ENCODE assay signal across 14 cellular contexts in the genomic region with DNA sequence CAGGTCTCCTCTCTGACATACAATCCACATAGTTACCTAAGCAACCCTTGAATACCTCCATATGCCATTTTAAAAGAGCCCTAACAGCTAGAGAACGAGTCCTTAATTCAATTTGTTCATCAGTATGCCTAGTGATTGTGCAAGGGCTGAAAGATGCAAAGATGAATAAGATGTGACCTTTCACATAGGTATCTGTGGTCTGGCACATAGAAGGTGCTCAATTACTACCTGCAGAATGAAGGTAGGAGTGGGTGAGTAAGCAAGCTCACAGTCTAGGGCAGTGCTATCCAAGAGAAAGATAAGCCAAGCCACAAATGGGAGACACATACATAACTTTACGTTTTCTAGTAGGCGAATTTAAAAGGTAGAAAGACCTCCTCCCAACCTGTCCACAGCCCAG.
DNase-seq lines count a peak whose midpoint lies in the region; ATAC-seq and TF ChIP-seq lines count a peak whose summit lies in the region.
"Had no signal": no experiment of that assay in that cellular context is flagged by ENCODE, and none has a peak within 500 bp of the region (broad histone marks: within the 10 kb centered on the region; RNA-seq: fewer than 3 reads in every experiment).

No MANE protein-coding gene starts in this region.

- no peaks in the 10 kb centered on the region for H3K4me1 ChIP-seq in RWPE2 (ENCODE audit: insufficient read depth, poor library complexity, severe bottlenecking)

- H3K4me3 Mint-ChIP-seq in activated naive CD8-positive, alpha-beta T cell treated with anti-CD3 and anti-CD28 coated beads, Interleukin-2, amount 50 U/mL, for 24 hours: no peak overlapping the region
- H3K4me3 Mint-ChIP-seq in activated naive CD8-positive, alpha-beta T cell treated with anti-CD3 and anti-CD28 coated beads for 36 hours: no peak overlapping the region
- no peak overlapping the region for H3K4me3 Mint-ChIP-seq in stimulated activated naive CD8-positive, alpha-beta T cell treated with anti-CD3 and anti-CD28 coated beads, Interleukin-15, amount 100 ng/mL, for 72 hours
- H3K4me3 Mint-ChIP-seq: B cell; CD4-positive, alpha-beta T cell; GM23338 had no signal

- ATAC-seq in activated naive CD8-positive, alpha-beta T cell treated with anti-CD3 and anti-CD28 coated beads, Interleukin-2, amount 50 U/mL, for 24 hours: peak; percentile 68
- ATAC-seq in RWPE2 (ENCODE audit: low read depth): peak; percentile 96
- peak; percentile 49 for ATAC-seq in stimulated activated naive CD8-positive, alpha-beta T cell treated with anti-CD3 and anti-CD28 coated beads, Interleukin-15, amount 100 ng/mL, for 72 hours
- ATAC-seq: GM12878, GM23338 had no signal

- peaks cover 34% of the 10 kb centered on the region for H3K36me3 ChIP-seq in RWPE2 (ENCODE audit: low read depth)

- no peak for TF ChIP-seq CTCF in RWPE2 (IDR thresholded peaks at IDR 0.05; ENCODE audit: poor library complexity, severe bottlenecking)

- H3K4me3 ChIP-seq in RWPE2 (ENCODE audit: severe bottlenecking): no peak overlapping the region
- H3K4me3 ChIP-seq: GM12878, GM23338 had no signal

- no peaks in the 10 kb centered on the region for H3K9me3 ChIP-seq in RWPE2 (ENCODE audit: severe bottlenecking)

- no peaks in the 10 kb centered on the region for H3K9me3 Mint-ChIP-seq in activated naive CD8-positive, alpha-beta T cell treated with anti-CD3 and anti-CD28 coated beads, Interleukin-2, amount 50 U/mL, for 24 hours
- H3K9me3 Mint-ChIP-seq in activated naive CD8-positive, alpha-beta T cell treated with anti-CD3 and anti-CD28 coated beads for 36 hours: no peaks in the 10 kb centered on the region
- H3K9me3 Mint-ChIP-seq in stimulated activated naive CD8-positive, alpha-beta T cell treated with anti-CD3 and anti-CD28 coated beads, Interleukin-15, amount 100 ng/mL, for 72 hours: no peaks in the 10 kb centered on the region
- H3K9me3 Mint-ChIP-seq: CD4-positive, alpha-beta T cell; GM23338 had no signal

- no peak overlapping the region for H3K27ac Mint-ChIP-seq in activated naive CD8-positive, alpha-beta T cell treated with anti-CD3 and anti-CD28 coated beads, Interleukin-2, amount 50 U/mL, for 24 hours
- H3K27ac Mint-ChIP-seq in activated naive CD8-positive, alpha-beta T cell treated with anti-CD3 and anti-CD28 coated beads for 36 hours: no peak overlapping the region
- H3K27ac Mint-ChIP-seq in stimulated activated naive CD8-positive, alpha-beta T cell treated with anti-CD3 and anti-CD28 coated beads, Interleukin-15, amount 100 ng/mL, for 72 hours: no peak overlapping the region
- H3K27ac Mint-ChIP-seq: B cell; CD4-positive, alpha-beta T cell; GM23338 had no signal

- no peak for DNase-seq in activated naive CD8-positive, alpha-beta T cell treated with anti-CD3 and anti-CD28 coated beads, Interleukin-2, amount 50 U/mL, for 24 hours
- DNase-seq in activated naive CD8-positive, alpha-beta T cell treated with anti-CD3 and anti-CD28 coated beads for 36 hours: no peak
- DNase-seq in RWPE2 (ENCODE audit: low spot score) (no peak), epithelial cell of prostate (ENCODE audit: low read depth, low spot score) (peak; percentile 44), NCI-H774 (lab: John Stamatoyannopoulos, UW) (no peak)
- DNase-seq in stimulated activated naive CD8-positive, alpha-beta T cell treated with anti-CD3 and anti-CD28 coated beads, Interleukin-15, amount 100 ng/mL, for 72 hours: no peak
- DNase-seq in effector CD4-positive, alpha-beta T cell: no peak
- DNase-seq: C1 segment of cervical spinal cord; CD4-positive, alpha-beta T cell; DMS79; H7 had no signal

- no peak overlapping the region for H3K27ac ChIP-seq in RWPE2 (ENCODE audit: poor library complexity, severe bottlenecking)
- no peak overlapping the region for H3K27ac ChIP-seq in epithelial cell of prostate

- H3K36me3 Mint-ChIP-seq in activated naive CD8-positive, alpha-beta T cell treated with anti-CD3 and anti-CD28 coated beads, Interleukin-2, amount 50 U/mL, for 24 hours (ENCODE audit: low read depth): no peaks in the 10 kb centered on the region
- no peaks in the 10 kb centered on the region for H3K36me3 Mint-ChIP-seq in activated naive CD8-positive, alpha-beta T cell treated with anti-CD3 and anti-CD28 coated beads for 36 hours

- H3K27me3 ChIP-seq in RWPE2 (ENCODE audit: insufficient read depth, poor library complexity, severe bottlenecking): no peaks in the 10 kb centered on the region

- peaks cover 3% of the 10 kb centered on the region for H3K4me1 Mint-ChIP-seq in activated naive CD8-positive, alpha-beta T cell treated with anti-CD3 and anti-CD28 coated beads, Interleukin-2, amount 50 U/mL, for 24 hours
- no peaks in the 10 kb centered on the region for H3K4me1 Mint-ChIP-seq in activated naive CD8-positive, alpha-beta T cell treated with anti-CD3 and anti-CD28 coated beads for 36 hours
- H3K4me1 Mint-ChIP-seq in stimulated activated naive CD8-positive, alpha-beta T cell treated with anti-CD3 and anti-CD28 coated beads, Interleukin-15, amount 100 ng/mL, for 72 hours: no peaks in the 10 kb centered on the region

- peaks cover 2% of the 10 kb centered on the region for H3K27me3 Mint-ChIP-seq in activated naive CD8-positive, alpha-beta T cell treated with anti-CD3 and anti-CD28 coated beads, Interleukin-2, amount 50 U/mL, for 24 hours
- H3K27me3 Mint-ChIP-seq in activated naive CD8-positive, alpha-beta T cell treated with anti-CD3 and anti-CD28 coated beads for 36 hours: peaks cover 3% of the 10 kb centered on the region
- H3K27me3 Mint-ChIP-seq in stimulated activated naive CD8-positive, alpha-beta T cell treated with anti-CD3 and anti-CD28 coated beads, Interleukin-15, amount 100 ng/mL, for 72 hours: no peaks in the 10 kb centered on the region
- H3K27me3 Mint-ChIP-seq: B cell; CD4-positive, alpha-beta T cell had no signal
